ENCODE assay signal across 17 cellular contexts in genomic region chr2:188330316-188331053, GRCh38. TPM values are rescaled to one million over a fixed set of nuclear protein-coding genes. Genes with fewer than 3 reads are reported as not detected.
DNase-seq lines count a peak whose midpoint lies in the region; ATAC-seq and TF ChIP-seq lines count a peak whose summit lies in the region.
"Had no signal": no experiment of that assay in that cellular context is flagged by ENCODE, and none has a peak within 500 bp of the region (broad histone marks: within the 10 kb centered on the region; RNA-seq: fewer than 3 reads in every experiment).

No MANE protein-coding gene starts in this region.

- no peak overlapping the region for H3K27ac Mint-ChIP-seq in activated T-helper 17 cell treated with anti-CD3 and anti-CD28 coated beads, Interleukin-2, amount 50 U/mL, for 72 hours
- H3K27ac Mint-ChIP-seq: CD4-positive, alpha-beta memory T cell; IgD-negative memory B cell had no signal

- H3K4me3 Mint-ChIP-seq in activated T-helper 17 cell treated with anti-CD3 and anti-CD28 coated beads, Interleukin-2, amount 50 U/mL, for 72 hours, result no peak overlapping the region
- H3K4me3 Mint-ChIP-seq: CD4-positive, alpha-beta memory T cell; IgD-negative memory B cell had no signal

- no peak for ATAC-seq in activated T-helper 17 cell treated with anti-CD3 and anti-CD28 coated beads, Interleukin-2, amount 50 U/mL, for 72 hours (replicated peaks)
- ATAC-seq: A549 had no signal

- no peaks in the 10 kb centered on the region for H3K27me3 ChIP-seq in adipocyte (replicated peaks; ENCODE audit: control insufficient read depth, insufficient read depth, low read length)
- H3K27me3 ChIP-seq: BE2C had no signal

- POLR2A ChIA-PET in HEK293T (lab: Yijun Ruan, JAX), result interaction anchor here (1.0 kb wide), 1 partner anchor 38 kb away, joined by 3 read pairs; the partner anchor contains the start of gene GULP1
- POLR2A ChIA-PET in GM10248 (lab: Yijun Ruan, JAX), result no interaction called here

- no peaks in the 10 kb centered on the region for H3K36me3 ChIP-seq in adipocyte (ENCODE audit: control insufficient read depth, insufficient read depth, low read length, severe bottlenecking)
- H3K36me3 ChIP-seq: BE2C had no signal

- H3K4me3 ChIP-seq in adipocyte (ENCODE audit: low read length), result no peak overlapping the region
- H3K4me3 ChIP-seq: A549 had no signal

- H3K4me1 Mint-ChIP-seq in activated T-helper 17 cell treated with anti-CD3 and anti-CD28 coated beads, Interleukin-2, amount 50 U/mL, for 72 hours, result no peaks in the 10 kb centered on the region
- H3K4me1 Mint-ChIP-seq: CD4-positive, alpha-beta memory T cell; IgD-negative memory B cell had no signal

- H3K9ac ChIP-seq in adipocyte (ENCODE audit: low read length), result no peak overlapping the region

- H3K9me3 ChIP-seq in adipocyte (ENCODE audit: control insufficient read depth, low read length), result no peaks in the 10 kb centered on the region
- H3K9me3 ChIP-seq: A549, BE2C had no signal

- no peaks in the 10 kb centered on the region for H3K36me3 Mint-ChIP-seq in activated T-helper 17 cell treated with anti-CD3 and anti-CD28 coated beads, Interleukin-2, amount 50 U/mL, for 72 hours (ENCODE audit: low read depth)
- H3K36me3 Mint-ChIP-seq: CD4-positive, alpha-beta memory T cell; IgD-negative memory B cell had no signal

- CTCF ChIA-PET in HEK293T (lab: Yijun Ruan, JAX) (no interaction called here), GM10248 (lab: Yijun Ruan, JAX) (interaction anchor here (1.0 kb wide), 1 partner anchor 10 kb away, joined by 3 read pairs; no protein-coding TSS in a partner anchor)

- peaks cover 19% of the 10 kb centered on the region for H3K4me1 ChIP-seq in adipocyte (ENCODE audit: control insufficient read depth, insufficient read depth, low read length)

- DNase-seq in HEK293T (ENCODE audit: extremely low spot score), result no peak
- DNase-seq in adipocyte (ENCODE audit: low read depth), result peak; percentile 46
- DNase-seq in fibroblast of peridontal ligament (ENCODE audit: extremely low read depth), result peak; percentile 69
- no peak for DNase-seq in NCI-H2029 treated with DMSO at 0.1 percent for 48 hours (lab: John Stamatoyannopoulos, UW)
- DNase-seq in NCI-H345 treated with DMSO at 0.1 percent for 48 hours (lab: John Stamatoyannopoulos, UW; ENCODE audit: unreplicated experiment), result no peak
- no peak for DNase-seq in GM10248 (ENCODE audit: extremely low spot score)
- DNase-seq: BE2C; CD4-positive, alpha-beta memory T cell; COR-L47; DMS153; DMS79 treated with DMSO at 0.1 percent for 48 hours; GF-D8; HCEC 1CT; KG1 had no signal

- no peak for TF ChIP-seq CTCF in GM10248 (IDR thresholded peaks at IDR 0.05; ENCODE audit: control extremely low read depth, extremely low read depth, low read depth, missing control alignments)

- H3K27me3 Mint-ChIP-seq in activated T-helper 17 cell treated with anti-CD3 and anti-CD28 coated beads, Interleukin-2, amount 50 U/mL, for 72 hours, result no peaks in the 10 kb centered on the region
- H3K27me3 Mint-ChIP-seq: CD4-positive, alpha-beta memory T cell; IgD-negative memory B cell had no signal

- H3K9me3 Mint-ChIP-seq in activated T-helper 17 cell treated with anti-CD3 and anti-CD28 coated beads, Interleukin-2, amount 50 U/mL, for 72 hours, result no peaks in the 10 kb centered on the region

TF ChIP-seq in HEK293T, 16 proteins besides CTCF, POLR2A, EP300 and RAD21:
- TF ChIP-seq CTBP1 (IDR thresholded peaks at IDR 0.05; ENCODE audit: borderline replicate concordance) (no peak), SP1 (IDR thresholded peaks at IDR 0.05) (no peak), PKNOX1 (IDR thresholded peaks at IDR 0.05) (peak; percentile 39), FOXA1 (IDR thresholded peaks at IDR 0.05) (no peak), TARDBP (IDR thresholded peaks at IDR 0.05) (no peak), FOXM1 (IDR thresholded peaks at IDR 0.05; ENCODE audit: borderline replicate concordance) (no peak)

RNA-seq across cellular contexts. Expression of gene GULP1, which starts 38.8 kb away (rescaled TPM):
- not detected for total RNA-seq in activated T-helper 17 cell treated with anti-CD3 and anti-CD28 coated beads, Interleukin-2, amount 50 U/mL, for 72 hours
- total RNA-seq: CD4-positive, alpha-beta memory T cell had no signal

Comparison
In these comparisons a context has a peak if more than half of its experiments do, and no peak if none do; other contexts are left out.
1. DNase-seq: peak in adipocyte (single experiment) and fibroblast of peridontal ligament (single experiment); none in HEK293T (single experiment), NCI-H2029 treated with DMSO at 0.1 percent for 48 hours (single experiment), NCI-H345 treated with DMSO at 0.1 percent for 48 hours (single experiment) and GM10248 (single experiment).